Comparison of ENCODE assay signal across 28 cellular contexts in the genomic region with DNA sequence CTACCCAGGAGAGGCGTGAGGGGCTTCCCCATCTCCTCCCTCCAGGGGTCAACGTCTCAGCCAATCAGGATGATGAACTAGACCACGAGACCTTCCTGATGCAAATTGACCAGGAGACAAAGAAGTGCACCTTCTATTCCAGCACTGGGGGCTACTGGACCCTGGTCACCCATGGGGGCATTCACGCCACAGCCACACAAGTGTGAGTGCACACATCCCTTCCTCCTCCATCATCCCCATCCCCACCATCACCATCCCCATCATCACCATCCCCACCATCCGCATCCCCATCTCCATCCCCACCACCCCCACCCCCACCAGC. TPM values are rescaled to one million over a fixed set of nuclear protein-coding genes. Genes with fewer than 3 reads are reported as not detected.
"Had no signal": no experiment of that assay in that cellular context is flagged by ENCODE, and none has a peak within 500 bp of the region (broad histone marks: within the 10 kb centered on the region; RNA-seq: fewer than 3 reads in every experiment).

No MANE protein-coding gene starts in this region.

- H3K4me1 ChIP-seq: ascending aorta, breast epithelium had no signal

- ATAC-seq: activated CD4-positive, alpha-beta T cell treated with anti-CD3 and anti-CD28 coated beads for 36 hours; activated CD8-positive, alpha-beta memory T cell treated with anti-CD3 and anti-CD28 coated beads, Interleukin-2, amount 10 ng/mL, durations not matched to agents 7 days and 5 days; activated CD8-positive, alpha-beta T cell treated with anti-CD3 and anti-CD28 coated beads, Interleukin-2, amount 10 ng/mL, durations not matched to agents 7 days and 5 days; T-helper 17 cell had no signal

- H3K4me3 ChIP-seq: ascending aorta, breast epithelium, cardiac muscle cell, colonic mucosa, esophagus squamous epithelium had no signal

- H3K27me3 ChIP-seq: ascending aorta had no signal

- H3K9me3 ChIP-seq: ascending aorta, breast epithelium, colonic mucosa, esophagus squamous epithelium had no signal

- H3K27ac ChIP-seq: ascending aorta, breast epithelium, cardiac muscle cell, colonic mucosa, epithelial cell of prostate, esophagus squamous epithelium had no signal

- H3K36me3 ChIP-seq: breast epithelium, cardiac muscle cell, colonic mucosa had no signal

- DNase-seq: activated CD4-positive, alpha-beta memory T cell treated with anti-CD3 and anti-CD28 coated beads for 36 hours; activated CD4-positive, alpha-beta T cell treated with anti-CD3 and anti-CD28 coated beads for 36 hours; activated CD4-positive, alpha-beta T cell treated with anti-CD3 and anti-CD28 coated beads, Interleukin-2, amount 10 ng/mL, durations not matched to agents 24 days and 14 days; activated CD4-positive, CD25-positive, alpha-beta regulatory T cell; activated CD4-positive, CD25-positive, alpha-beta regulatory T cell treated with anti-CD3 and anti-CD28 coated beads, Interleukin-2, amount 50 U/mL, for 72 hours; activated CD8-positive, alpha-beta memory T cell treated with anti-CD3 and anti-CD28 coated beads, Interleukin-2, amount 10 ng/mL, durations not matched to agents 7 days and 5 days; activated CD8-positive, alpha-beta memory T cell treated with anti-CD3 and anti-CD28 coated beads, Interleukin-2, amount 50 U/mL, for 4 hours; activated CD8-positive, alpha-beta T cell treated with anti-CD3 and anti-CD28 coated beads, Interleukin-2, amount 10 ng/mL, durations not matched to agents 7 days and 5 days; activated effector memory CD4-positive, alpha-beta T cell treated with anti-CD3 and anti-CD28 coated beads, Interleukin-2, amount 50 U/mL, for 16 hours; activated naive CD4-positive, alpha-beta T cell treated with anti-CD3 and anti-CD28 coated beads for 36 hours; activated naive CD8-positive, alpha-beta T cell treated with anti-CD3 and anti-CD28 coated beads, Interleukin-2, amount 10 ng/mL, durations not matched to agents 7 days and 5 days; activated T-cell treated with anti-CD3 and anti-CD28 coated beads, Interleukin-2, amount 50 U/mL, for 1 hour; activated T-cell treated with anti-CD3 and anti-CD28 coated beads, Interleukin-2, amount 50 U/mL, for 48 hours; central memory CD4-positive, alpha-beta T cell; cerebellar nuclear complex; colonic mucosa; effector CD8-positive, alpha-beta T cell; esophagus squamous epithelium; head of caudate nucleus; T-helper 17 cell; T1000 had no signal

- FAIRE-seq: endometrium, endothelial cell of umbilical vein, frontal cortex had no signal

RNA-seq across cellular contexts. Expression of gene FSCN2, which starts 6.8 kb away (rescaled TPM):
- total RNA-seq: activated naive CD4-positive, alpha-beta T cell treated with anti-CD3 and anti-CD28 coated beads for 36 hours; ascending aorta had no signal
